In genomic region chr16:68364601-68364998, GRCh38 we compare ENCODE assay signal across 13 cellular contexts. TPM values are rescaled to one million over a fixed set of nuclear protein-coding genes. Genes with fewer than 3 reads are reported as not detected.
DNase-seq lines count a peak whose midpoint lies in the region; TF ChIP-seq lines count a peak whose summit lies in the region.
"Had no signal": no experiment of that assay in that cellular context is flagged by ENCODE, and none has a peak within 500 bp of the region (broad histone marks: within the 10 kb centered on the region; RNA-seq: fewer than 3 reads in every experiment).

No MANE protein-coding gene starts in this region.

- peaks cover 19% of the 10 kb centered on the region for H3K27me3 ChIP-seq in DOHH2 (ENCODE audit: control insufficient read depth, low read length)
- no peaks in the 10 kb centered on the region for H3K27me3 ChIP-seq in endodermal cell (ENCODE audit: control insufficient read depth, insufficient read depth, low read length, poor library complexity, severe bottlenecking)
- H3K27me3 ChIP-seq in neural progenitor cell = no peaks in the 10 kb centered on the region
- H3K27me3 ChIP-seq: right lobe of liver had no signal

- H3K27ac ChIP-seq in DOHH2 (ENCODE audit: low read depth, low read length) (no peak overlapping the region), endodermal cell (ENCODE audit: low read depth, low read length) (no peak overlapping the region), neural progenitor cell (no peak overlapping the region)
- H3K27ac ChIP-seq: gastroesophageal sphincter, right lobe of liver, VCaP had no signal

- H3K36me3 ChIP-seq in DOHH2 (ENCODE audit: control insufficient read depth, low read length) (no peaks in the 10 kb centered on the region), endodermal cell (ENCODE audit: control insufficient read depth, insufficient read depth, low read length) (no peaks in the 10 kb centered on the region), neural progenitor cell (no peaks in the 10 kb centered on the region)
- H3K36me3 ChIP-seq: right lobe of liver had no signal

- H3K27ac Mint-ChIP-seq in HFFc6 = no peak overlapping the region
- no peak overlapping the region for H3K27ac Mint-ChIP-seq in endodermal cell
- no peak overlapping the region for H3K27ac Mint-ChIP-seq in neural progenitor cell
- no peak overlapping the region for H3K27ac Mint-ChIP-seq in activated T-helper 1 cell treated with anti-CD3 and anti-CD28 coated beads, Interleukin-12 subunit alpha, Interleukin-12 subunit beta, Interleukin-2, Interleukin-4 antibody, amounts not matched to agents 30 ng/mL and 10 ng/mL and 1 ng/mL, durations not matched to agents 14 hours and 24 hours and 36 hours
- H3K27ac Mint-ChIP-seq: activated T-cell treated with anti-CD3 and anti-CD28 coated beads, Interleukin-2, amount 50 U/mL, for 24 hours had no signal

- H3K9me3 Mint-ChIP-seq in HFFc6 (no peaks in the 10 kb centered on the region), endodermal cell (no peaks in the 10 kb centered on the region), neural progenitor cell (no peaks in the 10 kb centered on the region)
- no peaks in the 10 kb centered on the region for H3K9me3 Mint-ChIP-seq in activated T-helper 1 cell treated with anti-CD3 and anti-CD28 coated beads, Interleukin-12 subunit alpha, Interleukin-12 subunit beta, Interleukin-2, Interleukin-4 antibody, amounts not matched to agents 30 ng/mL and 10 ng/mL and 1 ng/mL, durations not matched to agents 14 hours and 24 hours and 36 hours
- H3K9me3 Mint-ChIP-seq: activated T-cell treated with anti-CD3 and anti-CD28 coated beads, Interleukin-2, amount 50 U/mL, for 24 hours had no signal

- H3K4me3 Mint-ChIP-seq in HFFc6 = no peak overlapping the region
- H3K4me3 Mint-ChIP-seq in endodermal cell = no peak overlapping the region
- H3K4me3 Mint-ChIP-seq in neural progenitor cell = no peak overlapping the region
- no peak overlapping the region for H3K4me3 Mint-ChIP-seq in activated T-helper 1 cell treated with anti-CD3 and anti-CD28 coated beads, Interleukin-12 subunit alpha, Interleukin-12 subunit beta, Interleukin-2, Interleukin-4 antibody, amounts not matched to agents 30 ng/mL and 10 ng/mL and 1 ng/mL, durations not matched to agents 14 hours and 24 hours and 36 hours
- H3K4me3 Mint-ChIP-seq: activated T-cell treated with anti-CD3 and anti-CD28 coated beads, Interleukin-2, amount 50 U/mL, for 24 hours had no signal

- H3K4me3 ChIP-seq in DOHH2 (ENCODE audit: low read length) (no peak overlapping the region), endodermal cell (ENCODE audit: low read length) (no peak overlapping the region), neural progenitor cell (no peak overlapping the region)
- H3K4me3 ChIP-seq: gastroesophageal sphincter, right lobe of liver had no signal

- no peaks in the 10 kb centered on the region for H3K79me2 ChIP-seq in DOHH2 (ENCODE audit: control insufficient read depth, low read length)
- no peaks in the 10 kb centered on the region for H3K79me2 ChIP-seq in neural progenitor cell (ENCODE audit: low read depth)

- no peaks in the 10 kb centered on the region for H3K36me3 Mint-ChIP-seq in HFFc6 (ENCODE audit: low read depth)
- no peaks in the 10 kb centered on the region for H3K36me3 Mint-ChIP-seq in endodermal cell (ENCODE audit: low read depth)
- H3K36me3 Mint-ChIP-seq in neural progenitor cell = peaks cover 2% of the 10 kb centered on the region
- H3K36me3 Mint-ChIP-seq in activated T-helper 1 cell treated with anti-CD3 and anti-CD28 coated beads, Interleukin-12 subunit alpha, Interleukin-12 subunit beta, Interleukin-2, Interleukin-4 antibody, amounts not matched to agents 30 ng/mL and 10 ng/mL and 1 ng/mL, durations not matched to agents 14 hours and 24 hours and 36 hours (ENCODE audit: low read depth) = peaks cover 11% of the 10 kb centered on the region

- no peaks in the 10 kb centered on the region for H3K9me2 ChIP-seq in DOHH2 (replicated peaks; ENCODE audit: control insufficient read depth, low read length)

- H2AFZ ChIP-seq in neural progenitor cell (replicated peaks) = no peak overlapping the region

- H3K9me3 ChIP-seq in DOHH2 (ENCODE audit: control insufficient read depth, insufficient read depth, low read length) (no peaks in the 10 kb centered on the region), endodermal cell (ENCODE audit: control insufficient read depth, low read length) (no peaks in the 10 kb centered on the region), neural progenitor cell (ENCODE audit: low read depth) (no peaks in the 10 kb centered on the region)
- H3K9me3 ChIP-seq: gastroesophageal sphincter, right lobe of liver had no signal

- H3K27me3 Mint-ChIP-seq in HFFc6 (ENCODE audit: insufficient read depth) (peaks cover 20% of the 10 kb centered on the region; the same call in 1 of the 2 replicates), endodermal cell (ENCODE audit: insufficient read depth) (no peaks in the 10 kb centered on the region), neural progenitor cell (ENCODE audit: insufficient read depth, low read depth) (peaks cover 12% of the 10 kb centered on the region)
- peaks cover 24% of the 10 kb centered on the region for H3K27me3 Mint-ChIP-seq in activated T-helper 1 cell treated with anti-CD3 and anti-CD28 coated beads, Interleukin-12 subunit alpha, Interleukin-12 subunit beta, Interleukin-2, Interleukin-4 antibody, amounts not matched to agents 30 ng/mL and 10 ng/mL and 1 ng/mL, durations not matched to agents 14 hours and 24 hours and 36 hours (ENCODE audit: insufficient read depth)

- H4K20me1 ChIP-seq in DOHH2 (ENCODE audit: control insufficient read depth, insufficient read depth, low read depth, low read length) (no peaks in the 10 kb centered on the region; the same call in 1 of the 2 replicates), neural progenitor cell (ENCODE audit: low read depth) (no peaks in the 10 kb centered on the region)

- H3F3A ChIP-seq in DOHH2 (ENCODE audit: control insufficient read depth, insufficient read depth) (no peaks in the 10 kb centered on the region), neural progenitor cell (ENCODE audit: low read depth) (no peaks in the 10 kb centered on the region)

- intact Hi-C loops in activated T-helper 1 cell treated with anti-CD3 and anti-CD28 coated beads, Interleukin-12 subunit alpha, Interleukin-12 subunit beta, Interleukin-2, Interleukin-4 antibody, amounts not matched to agents 30 ng/mL and 10 ng/mL and 1 ng/mL, durations not matched to agents 14 hours and 24 hours and 36 hours (cut with micrococcal nuclease) = no loop called here

- no peak overlapping the region for H3K4me2 ChIP-seq in DOHH2 (ENCODE audit: low read length)
- no peak overlapping the region for H3K4me2 ChIP-seq in neural progenitor cell

- 81 to 84% methylated on average over 10 to 13 of the region's 13 CpGs for WGBS in endodermal cell (ENCODE audit: insufficient coverage in 1 of 2, insufficient read length in 1 of 2), 2 experiments

- H3K9ac ChIP-seq in endodermal cell (ENCODE audit: extremely low read depth, low read length, poor library complexity, severe bottlenecking) = no peak overlapping the region
- H3K9ac ChIP-seq in neural progenitor cell = no peak overlapping the region

- TF ChIP-seq CTCF in DOHH2 (IDR thresholded peaks at IDR 0.05; ENCODE audit: low read depth, low read length, poor library complexity, severe bottlenecking) = peak; percentile 32
- peak; percentile 67 for TF ChIP-seq CTCF in HFFc6 (IDR thresholded peaks at IDR 0.05)
- TF ChIP-seq CTCF in endodermal cell (conservative IDR thresholded peaks at IDR 0.05) = peak; percentile 71
- TF ChIP-seq CTCF in neural progenitor cell (IDR thresholded peaks at IDR 0.05) = peak; percentile 44

- H3K4me1 Mint-ChIP-seq in HFFc6 (ENCODE audit: low read depth) = peaks cover 18% of the 10 kb centered on the region
- H3K4me1 Mint-ChIP-seq in endodermal cell = peaks cover 4% of the 10 kb centered on the region
- H3K4me1 Mint-ChIP-seq in neural progenitor cell = peaks cover 47% of the 10 kb centered on the region
- H3K4me1 Mint-ChIP-seq in activated T-helper 1 cell treated with anti-CD3 and anti-CD28 coated beads, Interleukin-12 subunit alpha, Interleukin-12 subunit beta, Interleukin-2, Interleukin-4 antibody, amounts not matched to agents 30 ng/mL and 10 ng/mL and 1 ng/mL, durations not matched to agents 14 hours and 24 hours and 36 hours (ENCODE audit: low read depth) = peaks cover 29% of the 10 kb centered on the region

- no peak for DNase-seq in HFFc6
- peak; percentile 80 for DNase-seq in endodermal cell
- no peak for DNase-seq in neural progenitor cell (ENCODE audit: low spot score)
- no peak for DNase-seq in activated T-helper 1 cell treated with anti-CD3 and anti-CD28 coated beads, Interleukin-12 subunit alpha, Interleukin-12 subunit beta, Interleukin-2, Interleukin-4 antibody, amounts not matched to agents 30 ng/mL and 10 ng/mL and 1 ng/mL, durations not matched to agents 14 hours and 24 hours and 36 hours (ENCODE audit: low spot score)
- DNase-seq in GM19238 (ENCODE audit: insufficient read length, low spot score) = no peak
- no peak for DNase-seq in NCI-H1694 treated with DMSO at 0.1 percent for 48 hours (lab: John Stamatoyannopoulos, UW)
- no peak for DNase-seq in NCI-H446 treated with DMSO at 0.1 percent for 48 hours (lab: John Stamatoyannopoulos, UW)
- DNase-seq: activated T-cell treated with anti-CD3 and anti-CD28 coated beads, Interleukin-2, amount 50 U/mL, for 24 hours; RPMI8226 had no signal

- H3K4me1 ChIP-seq in DOHH2 (ENCODE audit: control insufficient read depth, low read length) = peaks cover 20% of the 10 kb centered on the region
- no peaks in the 10 kb centered on the region for H3K4me1 ChIP-seq in endodermal cell (ENCODE audit: control insufficient read depth, insufficient read depth, low read length)
- peaks cover 33% of the 10 kb centered on the region for H3K4me1 ChIP-seq in neural progenitor cell

RNA-seq across cellular contexts. Expression of gene PRMT7, which starts 53.8 kb away (rescaled TPM):
- total RNA-seq in HFFc6 (2021; fragmentation: NEBNext Ultra II Directional; extraction: Animal tissue kit (Norgen Biotek cat#: 25700)) = 10 to 100 TPM; 32.1 to 37.7 (median 36.4) TPM
- 10 to 100 TPM; 63.9 to 68.5 TPM for total RNA-seq in endodermal cell
- polyA plus RNA-seq in endodermal cell (2013, experiment 1 of 2) = 41.9 TPM
- polyA plus RNA-seq in endodermal cell (2013, experiment 2 of 2) = 41.1 TPM
- 70.2 and 79.7 TPM in 2 replicates for total RNA-seq in neural progenitor cell (ENCODE audit: low replicate concordance)
- total RNA-seq in activated T-helper 1 cell treated with anti-CD3 and anti-CD28 coated beads, Interleukin-12 subunit alpha, Interleukin-12 subunit beta, Interleukin-2, Interleukin-4 antibody, amounts not matched to agents 30 ng/mL and 10 ng/mL and 1 ng/mL, durations not matched to agents 14 hours and 24 hours and 36 hours = 80.6 and 85.2 TPM in 2 replicates

RNA-seq across cellular contexts. Expression of gene SLC7A6OS, which starts 53.9 kb away (rescaled TPM):
- total RNA-seq in HFFc6 (2021; fragmentation: NEBNext Ultra II Directional; extraction: Animal tissue kit (Norgen Biotek cat#: 25700)) = 10 to 100 TPM; 10.5 to 16.2 (median 13.7) TPM
- total RNA-seq in endodermal cell (10 to 100 TPM; 22.5 to 26.0 TPM), neural progenitor cell (ENCODE audit: low replicate concordance) (18.7 and 18.8 TPM in 2 replicates)
- 20.1 TPM for polyA plus RNA-seq in endodermal cell (2013, experiment 1 of 2)
- 19.2 TPM for polyA plus RNA-seq in endodermal cell (2013, experiment 2 of 2)
- total RNA-seq in activated T-helper 1 cell treated with anti-CD3 and anti-CD28 coated beads, Interleukin-12 subunit alpha, Interleukin-12 subunit beta, Interleukin-2, Interleukin-4 antibody, amounts not matched to agents 30 ng/mL and 10 ng/mL and 1 ng/mL, durations not matched to agents 14 hours and 24 hours and 36 hours = 26.5 and 27.6 TPM in 2 replicates
